In genomic region chr1:201905234-201905890, GRCh38 we compare ENCODE assay signal across 16 cellular contexts. TPM values are rescaled to one million over a fixed set of nuclear protein-coding genes. Genes with fewer than 3 reads are reported as not detected.
A peak's percentile ranks its signal among the peaks of the same experiment; 100 is the strongest.
DNase-seq lines count a peak whose midpoint lies in the region; ATAC-seq, FAIRE-seq and TF ChIP-seq lines count a peak whose summit lies in the region.
"Had no signal": no experiment of that assay in that cellular context is flagged by ENCODE, and none has a peak within 500 bp of the region (broad histone marks: within the 10 kb centered on the region; RNA-seq: fewer than 3 reads in every experiment).

No MANE protein-coding gene starts in this region.

- H3K9me3 ChIP-seq in SK-N-SH (no peaks in the 10 kb centered on the region), muscle layer of colon (ENCODE audit: low read length) (no peaks in the 10 kb centered on the region), tibial artery (no peaks in the 10 kb centered on the region), kidney (ENCODE audit: control insufficient read depth in 1 of 2, low read length in 2 of 2) (no peaks in the 10 kb centered on the region)

- H3K4me1 ChIP-seq in SK-N-SH (ENCODE audit: control insufficient read depth in 1 of 2, insufficient read depth in 2 of 2, low read depth in 1 of 2, low read length in 1 of 2), result peaks cover 5 to 33% of the 10 kb centered on the region in 2 experiments; a peak in 3 of 4 replicates
- peaks cover 88% of the 10 kb centered on the region for H3K4me1 ChIP-seq in muscle layer of colon (ENCODE audit: insufficient read depth, low read length)
- H3K4me1 ChIP-seq in tibial artery, result peaks cover 10 to 98% (median 92%) of the 10 kb centered on the region in 4 donors
- peaks cover 0 to 11% of the 10 kb centered on the region in 2 donors for H3K4me1 ChIP-seq in kidney (ENCODE audit: control insufficient read depth in 1 of 2, insufficient read depth in 1 of 2, low read depth in 1 of 2, low read length in 2 of 2)

- TF ChIP-seq CTCF in SK-N-SH (IDR thresholded peaks at IDR 0.05) (no peak), coronary artery (IDR thresholded peaks at IDR 0.05) (no peak), tibial artery (IDR thresholded peaks at IDR 0.05) (no peak), kidney (IDR thresholded peaks at IDR 0.05; ENCODE audit: borderline replicate concordance, extremely low read depth, insufficient read depth) (no peak)

- FAIRE-seq in kidney (lab: Jason Lieb, UNC), result no peak
- FAIRE-seq: bronchial epithelial cell, D721Med, GM19239 had no signal

- no peak for ATAC-seq in SK-N-SH treated with all-trans-retinoic acid at 6 μM for 48 hours
- ATAC-seq in GM19328 (IDR thresholded peaks at IDR 0.05; ENCODE audit: unreplicated experiment), result no peak
- ATAC-seq in GM19324 (IDR thresholded peaks at IDR 0.05; ENCODE audit: low FRiP score, unreplicated experiment), result no peak

- intact Hi-C loops in tibial artery (cut with DNase I; ENCODE audit: low total_unique reads), result no loop called here
- intact Hi-C loops in kidney (cut with DNase I), result no loop called here

- H3K4me3 ChIP-seq in SK-N-SH (ENCODE audit: low read depth in 2 of 2, low read length in 1 of 2) (no peak overlapping the region), coronary artery (peak overlapping the region; percentile 31), muscle layer of colon (ENCODE audit: low read depth in 1 of 2, low read length in 2 of 2) (peak overlapping the region in 1 of 2 donors; percentile 17), tibial artery (no peak overlapping the region), kidney (ENCODE audit: low read length in 2 of 2) (no peak overlapping the region)

- no peak for DNase-seq in SK-N-SH
- no peak for DNase-seq in coronary artery (ENCODE audit: low spot score)
- no peak for DNase-seq in tibial artery
- no peak for DNase-seq in kidney
- DNase-seq: NCI-H2081 treated with DMSO at 0.1 percent for 48 hours had no signal

- 0 out of 2 replicates have a peak overlapping the region, but pooled peaks have one; percentile 25 for H3K9ac ChIP-seq in SK-N-SH
- H3K9ac ChIP-seq in muscle layer of colon (ENCODE audit: low read length), result peak overlapping the region; percentile 31
- H3K9ac ChIP-seq in kidney (ENCODE audit: low read length in 2 of 2), result peak overlapping the region in 1 of 2 donors; percentile 10
- H3K9ac ChIP-seq: KMS-11 had no signal

- no peak for TF ChIP-seq EP300 in SK-N-SH (IDR thresholded peaks at IDR 0.05; ENCODE audit: borderline replicate concordance in 1 of 2, low read depth in 1 of 2, low read length in 1 of 2)

- peaks cover 7% of the 10 kb centered on the region for H3F3A ChIP-seq in SK-N-SH (replicated peaks; ENCODE audit: insufficient read depth)

- H3K36me3 ChIP-seq in SK-N-SH (replicated peaks in 1 of 2; ENCODE audit: control insufficient read depth in 1 of 2, insufficient read depth in 2 of 2, low read length in 1 of 2) (no peaks in the 10 kb centered on the region), muscle layer of colon (ENCODE audit: insufficient read depth, low read length) (peaks cover 12% of the 10 kb centered on the region), tibial artery (peaks cover 11 to 38% (median 14%) of the 10 kb centered on the region in 3 donors), kidney (ENCODE audit: control insufficient read depth in 1 of 2, insufficient read depth in 2 of 2, low read length in 2 of 2) (no peaks in the 10 kb centered on the region)

- H3K4me2 ChIP-seq in SK-N-SH, result peak overlapping the region; percentile 26
- H3K4me2 ChIP-seq: KMS-11 had no signal

- H2AFZ ChIP-seq in SK-N-SH (ENCODE audit: low read depth), result no peak overlapping the region

- no peak for TF ChIP-seq RAD21 in SK-N-SH (IDR thresholded peaks at IDR 0.05; ENCODE audit: low read length)

- 91% methylated on average over 6 of the region's 6 CpGs for WGBS in SK-N-SH (ENCODE audit: low lambda C conversion rate)

- no peaks in the 10 kb centered on the region for H4K20me1 ChIP-seq in SK-N-SH (ENCODE audit: insufficient read depth)

- H3K9me2 ChIP-seq in SK-N-SH, result no peaks in the 10 kb centered on the region

- POLR2A ChIA-PET in SK-N-SH (lab: Yijun Ruan, JAX), result interaction anchor here (1.2 kb wide), 1 partner anchor 11 kb away, joined by 5 read pairs; no protein-coding TSS in a partner anchor

- CTCF ChIA-PET in SK-N-SH (lab: Yijun Ruan, JAX), result interaction anchor here (0.9 to 7.5 kb wide), 3 partner anchors 9 to 64 kb away, joined by 3 to 87 read pairs (median 4); no protein-coding TSS in a partner anchor

- H3K27me3 ChIP-seq in SK-N-SH (ENCODE audit: insufficient read depth) (no peaks in the 10 kb centered on the region), muscle layer of colon (ENCODE audit: control insufficient read depth in 1 of 2, insufficient read depth in 2 of 2, low read length in 2 of 2) (no peaks in the 10 kb centered on the region), tibial artery (no peaks in the 10 kb centered on the region)

- H3K27ac ChIP-seq in SK-N-SH (ENCODE audit: low read depth in 2 of 2, low read length in 1 of 2) (peak overlapping the region; percentile 71 to 88), coronary artery (peak overlapping the region; percentile 87 to 97), muscle layer of colon (ENCODE audit: low read depth, low read length) (peak overlapping the region; percentile 74), tibial artery (peak overlapping the region; percentile 92 to 94), kidney (ENCODE audit: low read depth in 2 of 2, low read length in 2 of 2) (peak overlapping the region in 1 of 2 donors; percentile 78)
- H3K27ac ChIP-seq: KMS-11 had no signal

- no peaks in the 10 kb centered on the region for H3K79me2 ChIP-seq in SK-N-SH (ENCODE audit: insufficient read depth)

TF ChIP-seq in SK-N-SH, 30 proteins besides CTCF, POLR2A, EP300 and RAD21 (continues in another document):
- no peak for TF ChIP-seq GABPA (IDR thresholded peaks at IDR 0.05; ENCODE audit: low read depth)

TF ChIP-seq in SK-N-SH treated with all-trans-retinoic acid at 6 μM for 48 hours, 23 proteins besides CTCF, POLR2A, EP300 and RAD21:
- TF ChIP-seq CSDC2 (CRISPR knock-in tag; IDR thresholded peaks at IDR 0.05) (no peak), ZNF565 (CRISPR knock-in tag; conservative IDR thresholded peaks at IDR 0.05; ENCODE audit: low read depth) (no peak), TSHZ2 (CRISPR knock-in tag; IDR thresholded peaks at IDR 0.05) (no peak), ESRRG (CRISPR knock-in tag; IDR thresholded peaks at IDR 0.05) (no peak), PPARA (CRISPR knock-in tag; IDR thresholded peaks at IDR 0.05; ENCODE audit: borderline replicate concordance) (no peak)
TF ChIP-seq in SK-N-SH treated with all-trans-retinoic acid at 6 μM for 48 hours: peak in this region for 0.

RNA-seq across cellular contexts. Expression of gene SHISA4, which starts 16.7 kb away (rescaled TPM):
- polyA plus RNA-seq in SK-N-SH (2012; rRNA removed) (42.1 and 50.5 TPM in 2 replicates), kidney (ENCODE audit: insufficient read depth, low read depth, low replicate concordance) (37.6 TPM)
- polyA plus RNA-seq in SK-N-SH (2012; cell fraction: cytosol; rRNA removed), result 23.2 and 33.5 TPM in 2 replicates
- 35.0 and 43.6 TPM in 2 replicates for polyA plus RNA-seq in SK-N-SH (2012; cell fraction: nucleus; rRNA removed)
- total RNA-seq in kidney, result 10.4 TPM

RNA-seq across cellular contexts. Expression of gene LMOD1, which starts 41.0 kb away (rescaled TPM):
- polyA plus RNA-seq in SK-N-SH (2012; rRNA removed), result 2.7 and 4.9 TPM in 2 replicates
- 2.5 and 2.8 TPM in 2 replicates for polyA plus RNA-seq in SK-N-SH (2012; cell fraction: cytosol; rRNA removed)
- polyA plus RNA-seq in SK-N-SH (2012; cell fraction: nucleus; rRNA removed), result 7.2 and 8.2 TPM in 2 replicates
- total RNA-seq in kidney, result 33.3 TPM
- 9.5 TPM for polyA plus RNA-seq in kidney (ENCODE audit: insufficient read depth, low read depth, low replicate concordance)
- total RNA-seq: A172; epithelial cell of proximal tubule; natural killer cell treated with Interleukin-12 subunit alpha and Interleukin-12 subunit beta and Interleukin-15 and Interleukin-18, amount 100 ng/mL, for 72 hours had no signal

RNA-seq across cellular contexts. Expression of gene TIMM17A, which starts 49.9 kb away (rescaled TPM):
- 33.6 and 51.6 TPM in 2 replicates for polyA plus RNA-seq in SK-N-SH (2012; rRNA removed)
- polyA plus RNA-seq in SK-N-SH (2012; cell fraction: cytosol; rRNA removed), result 59.3 and 72.7 TPM in 2 replicates
- 20.6 and 39.2 TPM in 2 replicates for polyA plus RNA-seq in SK-N-SH (2012; cell fraction: nucleus; rRNA removed)
- total RNA-seq in kidney, result 40.8 TPM
- polyA plus RNA-seq in kidney (ENCODE audit: insufficient read depth, low read depth, low replicate concordance), result 73.2 TPM
